1 cellular context compared by ENCODE assay signal in genomic region chr6:166387642-166388325, GRCh38.
TF ChIP-seq lines count a peak whose summit lies in the region.

No MANE protein-coding gene starts in this region.

TF ChIP-seq in HepG2, 621 proteins besides CTCF, POLR2A, EP300 and RAD21 (continued from another document and continues in another):
- TF ChIP-seq MLX (CRISPR knock-in tag; IDR thresholded peaks at IDR 0.05) (no peak), ETS1 (CRISPR knock-in tag; IDR thresholded peaks at IDR 0.05) (peak; percentile 59; the same call in 1 of the 2 replicates), RBM39 (IDR thresholded peaks at IDR 0.05; ENCODE audit: low read depth, low read length, poor library complexity, severe bottlenecking) (no peak), MXD3 (CRISPR knock-in tag; IDR thresholded peaks at IDR 0.05) (no peak; the same call in 1 of the 2 replicates), IRF2 (CRISPR knock-in tag; IDR thresholded peaks at IDR 0.05) (peak; percentile 50; the same call in 1 of the 2 replicates), ATF7-NPFF (CRISPR knock-in tag; IDR thresholded peaks at IDR 0.05; ENCODE audit: low read depth) (no peak; the same call in 1 of the 2 replicates), POGZ (CRISPR knock-in tag; IDR thresholded peaks at IDR 0.05) (peak; percentile 51; the same call in 1 of the 2 replicates), HIC2 (CRISPR knock-in tag; IDR thresholded peaks at IDR 0.05; ENCODE audit: low read depth) (peak; percentile 47; the same call in 1 of the 2 replicates), CSRNP2 (CRISPR knock-in tag; conservative IDR thresholded peaks at IDR 0.05; ENCODE audit: low read depth) (no peak), NKX3-1 (CRISPR knock-in tag; IDR thresholded peaks at IDR 0.05) (peak; percentile 79; the same call in 1 of the 2 replicates), SRY (CRISPR knock-in tag; IDR thresholded peaks at IDR 0.05) (no peak), POLR2AphosphoS5 (IDR thresholded peaks at IDR 0.05; ENCODE audit: low read depth, low read length) (0 out of 2 replicates have a peak, but pooled peaks have one; percentile 23), ZHX1 (CRISPR knock-in tag; IDR thresholded peaks at IDR 0.05; ENCODE audit: low read depth) (no peak), ZNF746 (CRISPR knock-in tag; IDR thresholded peaks at IDR 0.05) (no peak; the same call in 1 of the 2 replicates), NCOA2 (CRISPR knock-in tag; IDR thresholded peaks at IDR 0.05) (peak; percentile 99), CENPT (CRISPR knock-in tag; IDR thresholded peaks at IDR 0.05; ENCODE audit: low read depth) (no peak), ZNF3 (CRISPR knock-in tag; IDR thresholded peaks at IDR 0.05) (peak; percentile 65; the same call in 1 of the 2 replicates), HMGXB3 (CRISPR knock-in tag; IDR thresholded peaks at IDR 0.05; ENCODE audit: borderline replicate concordance) (0 out of 2 replicates have a peak, but pooled peaks have one; percentile 57), FOXK1 (CRISPR knock-in tag; IDR thresholded peaks at IDR 0.05; ENCODE audit: borderline replicate concordance, low read depth) (peak; percentile 77; the same call in 1 of the 2 replicates), CCDC6 (CRISPR knock-in tag; IDR thresholded peaks at IDR 0.05) (peak; percentile 88), SMARCE1 (IDR thresholded peaks at IDR 0.05; ENCODE audit: borderline replicate concordance) (no peak), IKZF1 (IDR thresholded peaks at IDR 0.05) (no peak), PAF1 (CRISPR knock-in tag; IDR thresholded peaks at IDR 0.05) (no peak), ZFAT (CRISPR knock-in tag; conservative IDR thresholded peaks at IDR 0.05) (no peak), E2F5 (CRISPR knock-in tag; conservative IDR thresholded peaks at IDR 0.05) (no peak), ZSCAN25 (CRISPR knock-in tag; IDR thresholded peaks at IDR 0.05) (peak; percentile 73; the same call in 1 of the 2 replicates), GABPA (IDR thresholded peaks at IDR 0.05; ENCODE audit: low read depth, low read length) (no peak), GABPA (CRISPR knock-in tag; IDR thresholded peaks at IDR 0.05; ENCODE audit: low read depth) (peak; percentile 63), BRF2 (CRISPR knock-in tag; IDR thresholded peaks at IDR 0.05) (peak; percentile 72; the same call in 1 of the 2 replicates), KDM5B (CRISPR knock-in tag; IDR thresholded peaks at IDR 0.05; ENCODE audit: borderline replicate concordance) (no peak), ZFX (CRISPR knock-in tag; IDR thresholded peaks at IDR 0.05; ENCODE audit: low read depth) (0 out of 2 replicates have a peak, but pooled peaks have one; percentile 20), TCF7L2 (IDR thresholded peaks at IDR 0.05; ENCODE audit: low read depth, low read length) (0 out of 2 replicates have a peak, but pooled peaks have one; percentile 24), KDM1A (CRISPR knock-in tag; IDR thresholded peaks at IDR 0.05) (peak; percentile 54; the same call in 1 of the 2 replicates), ZNF512 (CRISPR knock-in tag; IDR thresholded peaks at IDR 0.05) (no peak), ZKSCAN8 (CRISPR knock-in tag; IDR thresholded peaks at IDR 0.05; ENCODE audit: borderline replicate concordance) (0 out of 2 replicates have a peak, but pooled peaks have one; percentile 50), DNMT3B (CRISPR knock-in tag; conservative IDR thresholded peaks at IDR 0.05) (no peak), MAFF (IDR thresholded peaks at IDR 0.05; ENCODE audit: low read depth, low read length) (no peak), ZNF816 (CRISPR knock-in tag; IDR thresholded peaks at IDR 0.05; ENCODE audit: borderline replicate concordance) (no peak), THYN1 (CRISPR knock-in tag; IDR thresholded peaks at IDR 0.05; ENCODE audit: borderline replicate concordance, low read depth) (no peak), RAD51 (IDR thresholded peaks at IDR 0.05; ENCODE audit: borderline replicate concordance) (no peak)
